ENCODE assay signal across 9 cellular contexts in the genomic region with DNA sequence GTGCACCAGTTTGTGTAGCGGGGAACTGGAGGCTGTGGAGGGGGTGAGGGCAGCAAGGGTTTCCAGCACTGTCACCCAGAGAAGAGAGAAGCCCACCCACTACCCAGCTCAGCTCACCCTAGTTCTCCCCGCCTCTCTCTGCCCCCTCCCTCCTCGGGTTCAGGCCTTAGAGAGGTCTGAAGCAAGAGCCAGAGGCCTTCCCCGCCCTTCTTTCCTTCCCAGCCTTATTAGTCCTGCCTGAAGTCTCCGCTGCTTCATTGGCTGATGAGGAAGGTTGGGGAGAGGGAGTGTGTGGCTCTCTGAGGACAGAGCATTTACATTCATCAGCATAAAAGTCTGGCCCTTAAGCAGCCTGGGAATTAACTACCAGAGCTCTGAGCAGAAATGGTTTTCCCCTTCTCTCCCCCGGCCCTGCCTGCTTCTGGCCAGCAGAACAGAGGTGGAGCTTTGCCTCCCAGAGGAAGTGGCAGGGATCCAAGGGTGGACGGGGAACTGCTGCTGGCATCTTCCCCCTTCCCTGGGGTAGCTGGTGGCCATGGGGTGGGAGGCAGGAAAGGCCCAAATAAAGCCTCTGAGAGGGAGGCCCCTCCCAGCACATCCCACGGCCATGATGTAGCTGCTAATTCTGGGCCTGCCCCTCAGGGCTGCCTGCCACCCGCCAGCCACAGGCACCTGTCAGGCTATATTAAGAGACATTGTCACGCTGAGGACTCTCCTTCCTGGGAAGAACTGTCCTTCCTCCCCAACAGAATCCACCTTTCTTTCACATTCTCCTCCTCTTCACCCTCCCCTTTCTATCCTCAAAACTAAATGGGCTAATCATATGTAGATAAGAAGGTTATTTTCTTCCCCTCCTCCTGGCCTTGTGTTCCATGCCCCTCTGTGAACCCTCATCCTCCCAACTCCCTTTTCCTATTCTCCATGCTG. TPM values are rescaled to one million over a fixed set of nuclear protein-coding genes. Genes with fewer than 3 reads are reported as not detected.
DNase-seq lines count a peak whose midpoint lies in the region; ATAC-seq and TF ChIP-seq lines count a peak whose summit lies in the region.
"Had no signal": no experiment of that assay in that cellular context is flagged by ENCODE, and none has a peak within 500 bp of the region (broad histone marks: within the 10 kb centered on the region; RNA-seq: fewer than 3 reads in every experiment).

No MANE protein-coding gene starts in this region.

- no peak for ATAC-seq in GM21786 (IDR thresholded peaks at IDR 0.05; ENCODE audit: unreplicated experiment)

- H3K4me3 ChIP-seq in GM12865 (ENCODE audit: low read depth, low read length) (no peak overlapping the region), fibroblast of lung (replicated peaks in 1 of 4; ENCODE audit: control extremely low read depth in 1 of 4, insufficient read depth in 1 of 4, low read depth in 3 of 4, low read length in 4 of 4) (no peak overlapping the region)
- H3K4me3 ChIP-seq: pancreas had no signal

- H4K20me1 ChIP-seq in fibroblast of lung (ENCODE audit: control insufficient read depth, extremely low read depth, insufficient read depth, low read length), result no peaks in the 10 kb centered on the region

- no peak overlapping the region for H2AFZ ChIP-seq in fibroblast of lung (ENCODE audit: low read length)

- peak overlapping the region; percentile 81 for H3K27ac ChIP-seq in fibroblast of lung (ENCODE audit: insufficient read depth, low read length)

- no peaks in the 10 kb centered on the region for H3K27me3 ChIP-seq in fibroblast of lung (ENCODE audit: control insufficient read depth, insufficient read depth, low read length)
- H3K27me3 ChIP-seq: pancreas had no signal

- DNase-seq in GM12865 (ENCODE audit: low read depth) (peak; percentile 54), RPMI7951 (ENCODE audit: low read depth) (peak; percentile 34), fibroblast of lung (ENCODE audit: low read depth in 2 of 2) (peak; percentile 82 to 91), occipital lobe (lab: John Stamatoyannopoulos, UW) (peak; percentile 25), NAMALWA (ENCODE audit: low spot score) (no peak), T-helper 9 cell (no peak)
- no peak for DNase-seq in NK-92 treated with Interleukin-12 subunit alpha and Interleukin-12 subunit beta, amount 100 ng/mL, for 24 hours (lab: John Stamatoyannopoulos, UW)

- no peak overlapping the region for H3K9ac ChIP-seq in fibroblast of lung (ENCODE audit: insufficient read depth, low read length)

- H3K4me1 ChIP-seq in fibroblast of lung (ENCODE audit: control insufficient read depth, extremely low read depth, insufficient read depth, low read length), result peaks cover 26% of the 10 kb centered on the region

- peaks cover 2% of the 10 kb centered on the region for H3K79me2 ChIP-seq in fibroblast of lung (ENCODE audit: control insufficient read depth, insufficient read depth, low read length)

- TF ChIP-seq CTCF in GM12865 (IDR thresholded peaks at IDR 0.05; ENCODE audit: insufficient read depth, low read depth, low read length, missing control alignments) (no peak), fibroblast of lung (conservative IDR thresholded peaks at IDR 0.05 in 1 of 2, IDR thresholded peaks at IDR 0.05 in 1 of 2; ENCODE audit: low read depth in 1 of 2, low read length in 2 of 2) (no peak)

- H3K9me3 ChIP-seq in fibroblast of lung (ENCODE audit: control insufficient read depth, insufficient read depth, low read depth, low read length), result no peaks in the 10 kb centered on the region
- H3K9me3 ChIP-seq: pancreas had no signal

- H3K36me3 ChIP-seq in fibroblast of lung (ENCODE audit: control insufficient read depth, insufficient read depth, low read length), result peaks cover 12% of the 10 kb centered on the region
- H3K36me3 ChIP-seq: pancreas had no signal

- H3K4me2 ChIP-seq in fibroblast of lung (ENCODE audit: extremely low read depth, insufficient read depth, low read length), result peak overlapping the region; percentile 18

RNA-seq across cellular contexts. Expression of gene DNAJB5, which starts 4.2 kb away (rescaled TPM):
- total RNA-seq in RPMI7951 (2014; rRNA removed; shearing (Covaris generic)), result 14.8 and 19.7 TPM in 2 replicates
- total RNA-seq in fibroblast of lung, result 7.4 and 9.9 TPM in 2 replicates
- 7.8 and 8.1 TPM in 2 replicates for polyA plus RNA-seq in fibroblast of lung
- 15.5 and 17.2 TPM in 2 replicates for polyA plus RNA-seq in fibroblast of lung (2012)
- 13.0 and 16.5 TPM in 2 replicates for polyA minus RNA-seq in fibroblast of lung (ENCODE audit: low replicate concordance)
- 47.9 TPM for total RNA-seq in occipital lobe

RNA-seq across cellular contexts. Expression of gene PHF24, which starts 35.7 kb away (rescaled TPM):
- total RNA-seq in RPMI7951 (2014; rRNA removed; shearing (Covaris generic)), result not detected in 2 replicates
- under 0.01 and 0.17 TPM in 2 replicates for total RNA-seq in fibroblast of lung
- not detected in 2 replicates for polyA plus RNA-seq in fibroblast of lung
- 0.06 and 0.10 TPM in 2 replicates for polyA plus RNA-seq in fibroblast of lung (2012)
- polyA minus RNA-seq in fibroblast of lung (ENCODE audit: low replicate concordance), result not detected in 2 replicates
- 25.6 TPM for total RNA-seq in occipital lobe

Comparison
In these comparisons a context has a peak if more than half of its experiments do, and no peak if none do; other contexts are left out.
1. DNase-seq: peak in GM12865 (single experiment), RPMI7951 (single experiment), fibroblast of lung (2 of 2) and occipital lobe (single experiment); none in NAMALWA (single experiment), T-helper 9 cell (single experiment) and NK-92 treated with Interleukin-12 subunit alpha and Interleukin-12 subunit beta, amount 100 ng/mL, for 24 hours (single experiment).
2. RNA of gene PHF24, which starts 35.7 kb away (total RNA-seq): 25.6 TPM in occipital lobe (single experiment); under 0.01 to 0.17 TPM in fibroblast of lung and not detected in RPMI7951; every median in the first group is over 10 times any median in the second.